In the genomic region with DNA sequence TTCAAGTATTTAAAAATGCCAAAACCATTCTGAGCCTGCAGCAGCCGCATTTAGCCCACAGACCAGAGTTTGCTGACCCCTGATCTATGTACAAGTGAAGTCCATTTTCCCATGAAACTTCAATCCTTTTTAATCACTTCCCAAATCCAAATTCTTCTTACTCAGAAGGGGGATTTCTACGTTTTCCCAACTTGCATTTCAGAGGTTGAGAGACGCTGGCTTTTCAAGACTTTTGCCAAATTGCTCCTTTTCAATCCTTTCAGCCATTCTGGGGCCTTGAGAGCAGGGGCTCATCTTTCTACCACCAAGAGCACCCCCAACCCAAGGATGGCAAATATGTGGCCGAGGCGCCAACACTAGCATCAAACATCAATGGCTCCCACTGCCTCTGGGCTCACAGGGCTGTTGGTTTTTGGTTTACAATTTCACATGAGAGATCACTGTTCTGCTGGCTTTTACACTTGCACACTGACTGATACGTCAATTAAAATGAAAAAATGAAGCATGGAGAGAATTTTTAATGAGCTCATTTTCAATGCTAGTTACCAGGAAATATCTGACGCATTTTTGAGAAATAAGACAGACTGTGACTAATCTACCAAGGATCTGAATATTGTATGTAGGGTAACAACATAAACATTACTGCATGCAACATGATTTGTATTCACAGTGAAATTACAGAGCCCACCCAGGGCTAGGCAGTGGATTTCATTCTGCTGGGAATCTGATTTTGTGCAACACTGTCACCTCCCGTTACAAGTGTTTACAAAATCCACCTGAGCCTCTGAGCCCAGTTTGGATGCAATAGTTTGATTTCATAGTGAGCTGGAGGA, we compare ENCODE assay signal across 8 cellular contexts. TPM values are rescaled to one million over a fixed set of nuclear protein-coding genes. Genes with fewer than 3 reads are reported as not detected.
A peak's percentile ranks its signal among the peaks of the same experiment; 100 is the strongest.
DNase-seq lines count a peak whose midpoint lies in the region; FAIRE-seq and TF ChIP-seq lines count a peak whose summit lies in the region.
"Not testable (repeated sequence)": the region's sequence is repeated elsewhere in the genome, so short reads cannot be mapped to it uniquely, and the experiment has no call there.

No MANE protein-coding gene starts in this region.

- H3K9me3 ChIP-seq in BLaER1; SK-N-SH; astrocyte (ENCODE audit: insufficient read depth, low read depth, low read length); endothelial cell of umbilical vein (replicated peaks; ENCODE audit: control insufficient read depth, insufficient read depth, low read length); kidney (ENCODE audit: control insufficient read depth in 1 of 2, low read length in 2 of 2); osteoblast (ENCODE audit: low read depth, low read length); testis: not testable (repeated sequence)

- H3K36me3 ChIP-seq in BLaER1; SK-N-SH (replicated peaks in 1 of 2; ENCODE audit: control insufficient read depth in 1 of 2, insufficient read depth in 2 of 2, low read length in 1 of 2); astrocyte (ENCODE audit: insufficient read depth, low read length); endothelial cell of umbilical vein (ENCODE audit: control insufficient read depth in 2 of 2, extremely low read depth in 1 of 2, insufficient read depth in 2 of 2, low read length in 2 of 2); kidney (ENCODE audit: control insufficient read depth in 1 of 2, insufficient read depth in 2 of 2, low read length in 2 of 2); osteoblast (ENCODE audit: insufficient read depth, low read length); testis (ENCODE audit: low read depth, missing control alignments): not testable (repeated sequence)

- H3K4me3 Mint-ChIP-seq in astrocyte (ENCODE audit: unreplicated experiment), result peak overlapping the region; percentile 31

- BruUV-seq in endothelial cell of umbilical vein (replicated peaks; lab: Mats Ljungman, UMichigan), result TSS peak; percentile 81

- not testable (repeated sequence) for H3K36me3 Mint-ChIP-seq in astrocyte (ENCODE audit: low read depth, unreplicated experiment)

- H4K20me1 ChIP-seq in BLaER1, result peaks cover 99% of the 10 kb centered on the region
- not testable (repeated sequence) for H4K20me1 ChIP-seq in SK-N-SH (ENCODE audit: insufficient read depth); astrocyte (ENCODE audit: insufficient read depth, low read length); endothelial cell of umbilical vein (replicated peaks; ENCODE audit: control insufficient read depth, extremely low read depth, insufficient read depth, low read length); osteoblast (ENCODE audit: insufficient read depth, low read length)

- not testable (repeated sequence) for H3K27me3 Mint-ChIP-seq in astrocyte (ENCODE audit: low read depth, unreplicated experiment)

- DNase-seq in HPDE6-E6E7 (ENCODE audit: extremely low spot score) (peak; percentile 17), astrocyte (ENCODE audit: low read depth) (peak; percentile 86), endothelial cell of umbilical vein (ENCODE audit: low read depth, low spot score) (peak; percentile 87)
- not testable (repeated sequence) for DNase-seq in SK-N-SH; kidney; osteoblast (ENCODE audit: insufficient read length, low spot score, missing footprints); testis

- peaks cover 45% of the 10 kb centered on the region for H3F3A ChIP-seq in SK-N-SH (replicated peaks; ENCODE audit: insufficient read depth)

- not testable (repeated sequence) for H2AFZ ChIP-seq in SK-N-SH (ENCODE audit: low read depth); astrocyte (ENCODE audit: low read depth, low read length); endothelial cell of umbilical vein (ENCODE audit: low read depth, low read length); osteoblast (ENCODE audit: low read length)

- not testable (repeated sequence) for TF ChIP-seq RAD21 in SK-N-SH (IDR thresholded peaks at IDR 0.05; ENCODE audit: low read length)

- not testable (repeated sequence) for H3K9me3 Mint-ChIP-seq in astrocyte (ENCODE audit: unreplicated experiment)

- not testable (repeated sequence) for H3K9me2 ChIP-seq in SK-N-SH

- H3K27ac ChIP-seq in BLaER1 (0 out of 2 replicates have a peak overlapping the region, but pooled peaks have one; percentile 2), SK-N-SH (ENCODE audit: low read depth in 2 of 2, low read length in 1 of 2) (peak overlapping the region; percentile 75 to 99; a peak in 3 of 4 replicates), astrocyte (ENCODE audit: low read depth, low read length) (peak overlapping the region; percentile 99), endothelial cell of umbilical vein (ENCODE audit: insufficient read depth, low read depth, low read length) (peak overlapping the region; percentile 99), kidney (ENCODE audit: low read depth in 2 of 2, low read length in 2 of 2) (peak overlapping the region; percentile 10 to 69), osteoblast (ENCODE audit: low read depth, low read length) (peak overlapping the region; percentile 97), testis (peak overlapping the region; percentile 64 to 68)

- FAIRE-seq in astrocyte (lab: Jason Lieb, UNC) (peak; percentile 55), endothelial cell of umbilical vein (lab: Jason Lieb, UNC) (peak; percentile 78)
- not testable (repeated sequence) for FAIRE-seq in kidney (lab: Jason Lieb, UNC)

- H3K4me2 ChIP-seq in BLaER1, result not testable (repeated sequence)
- H3K4me2 ChIP-seq in SK-N-SH (peak overlapping the region; percentile 75), astrocyte (ENCODE audit: low read length) (peak overlapping the region; percentile 78), endothelial cell of umbilical vein (ENCODE audit: insufficient read depth, low read length) (peak overlapping the region; percentile 64), osteoblast (ENCODE audit: insufficient read depth, low read length) (peak overlapping the region; percentile 75)

- POLR2A ChIA-PET in SK-N-SH (lab: Yijun Ruan, JAX), result not testable (repeated sequence)
- POLR2A ChIA-PET in endothelial cell of umbilical vein (lab: Charles Lee), result interaction anchor here (0.6 to 1.6 kb wide), 3 partner anchors 8 to 35 kb away, joined by 3 to 10 read pairs (median 3); no protein-coding TSS in a partner anchor

- peaks cover 63% of the 10 kb centered on the region for H3K4me1 Mint-ChIP-seq in astrocyte (ENCODE audit: low read depth, unreplicated experiment)

- peak; percentile 12 for TF ChIP-seq POLR2A in endothelial cell of umbilical vein (IDR thresholded peaks at IDR 0.05; ENCODE audit: low read depth, low read length)
- TF ChIP-seq POLR2A in testis (IDR thresholded peaks at IDR 0.05), result not testable (repeated sequence)

- intact Hi-C loops in endothelial cell of umbilical vein (cut with micrococcal nuclease), result loop anchor here (1.0 to 10.0 kb wide), 6 partner anchors 28 to 445 kb away; partner anchors contain the start of genes ARHGAP17 and TNRC6A
- intact Hi-C loops in kidney (cut with DNase I); testis (cut with DNase I; ENCODE audit: low total_unique reads): not testable (repeated sequence)

- peaks cover 85% of the 10 kb centered on the region for H3K79me2 ChIP-seq in SK-N-SH (ENCODE audit: insufficient read depth)
- peaks cover 82% of the 10 kb centered on the region for H3K79me2 ChIP-seq in astrocyte (ENCODE audit: insufficient read depth, low read length)
- peaks cover 68% of the 10 kb centered on the region for H3K79me2 ChIP-seq in endothelial cell of umbilical vein (ENCODE audit: control insufficient read depth, insufficient read depth, low read length)
- H3K79me2 ChIP-seq in osteoblast (ENCODE audit: insufficient read depth, low read length), result peaks cover 78% of the 10 kb centered on the region

- dilution Hi-C loops in endothelial cell of umbilical vein (cut with MboI; ENCODE audit: extremely low pct_ligation_motif_present, low sequenced_read_pairs), result not testable (repeated sequence)

- TF ChIP-seq CTCF in SK-N-SH (IDR thresholded peaks at IDR 0.05); astrocyte (IDR thresholded peaks at IDR 0.05; ENCODE audit: insufficient read depth, low read depth, low read length); endothelial cell of umbilical vein (IDR thresholded peaks at IDR 0.05; ENCODE audit: extremely low read depth in 1 of 2, insufficient read depth in 1 of 2, low read depth in 1 of 2, low read length in 2 of 2); kidney (IDR thresholded peaks at IDR 0.05; ENCODE audit: borderline replicate concordance, extremely low read depth, insufficient read depth); osteoblast (IDR thresholded peaks at IDR 0.05; ENCODE audit: extremely low read depth, low read depth, low read length); testis (IDR thresholded peaks at IDR 0.05): not testable (repeated sequence)

- not testable (repeated sequence) for H3K4me3 ChIP-seq in BLaER1; kidney (ENCODE audit: low read length in 2 of 2); testis
- peak overlapping the region in 1 of 2 experiments; percentile 50; a peak in 3 of 4 replicates for H3K4me3 ChIP-seq in SK-N-SH (ENCODE audit: low read depth in 2 of 2, low read length in 1 of 2)
- H3K4me3 ChIP-seq in astrocyte (ENCODE audit: insufficient read depth, low read depth, low read length), result peak overlapping the region; percentile 42
- peak overlapping the region in 2 of 3 experiments; percentile 11 to 60 for H3K4me3 ChIP-seq in endothelial cell of umbilical vein (replicated peaks in 1 of 3; ENCODE audit: insufficient read depth in 1 of 3, low read depth in 1 of 3, low read length in 3 of 3)
- peak overlapping the region; percentile 36 for H3K4me3 ChIP-seq in osteoblast (ENCODE audit: insufficient read depth, low read length)

- CTCF ChIA-PET in SK-N-SH (lab: Yijun Ruan, JAX), result interaction anchor here (1.4 kb wide), 1 partner anchor 8 kb away, joined by 5 read pairs; no protein-coding TSS in a partner anchor
- CTCF ChIA-PET in endothelial cell of umbilical vein (lab: Charles Lee), result interaction anchor here (1.0 to 3.9 kb wide), 3 partner anchors 12 to 23 kb away, joined by 4 to 15 read pairs (median 4); no protein-coding TSS in a partner anchor

- not testable (repeated sequence) for H3K9me1 ChIP-seq in endothelial cell of umbilical vein (replicated peaks; ENCODE audit: control insufficient read depth, extremely low read depth, insufficient read depth, low read length)

- not testable (repeated sequence) for TF ChIP-seq EP300 in SK-N-SH (IDR thresholded peaks at IDR 0.05; ENCODE audit: borderline replicate concordance in 1 of 2, low read depth in 1 of 2, low read length in 1 of 2)

- not testable (repeated sequence) for H3K27me3 ChIP-seq in BLaER1; SK-N-SH (ENCODE audit: insufficient read depth); astrocyte (ENCODE audit: insufficient read depth, low read length); endothelial cell of umbilical vein (ENCODE audit: control insufficient read depth in 2 of 2, insufficient read depth in 2 of 2, low read length in 2 of 2); osteoblast (ENCODE audit: insufficient read depth, low read length); testis

- H3K9ac ChIP-seq in BLaER1; kidney (ENCODE audit: low read length in 2 of 2): not testable (repeated sequence)
- H3K9ac ChIP-seq in SK-N-SH, result peak overlapping the region; percentile 80
- H3K9ac ChIP-seq in astrocyte (ENCODE audit: low read length), result peak overlapping the region; percentile 87
- peak overlapping the region; percentile 92 for H3K9ac ChIP-seq in endothelial cell of umbilical vein (replicated peaks; ENCODE audit: extremely low read depth, insufficient read depth, low read length)

- WGBS in SK-N-SH (ENCODE audit: low lambda C conversion rate), result 33% methylated on average over 8 of the region's 8 CpGs
- WGBS in testis, 2 donors, result 63 to 65% methylated on average over 8 of the region's 8 CpGs

- H3K27ac Mint-ChIP-seq in astrocyte (ENCODE audit: unreplicated experiment), result peak overlapping the region; percentile 78

- H3K4me1 ChIP-seq in BLaER1, result peaks cover 87% of the 10 kb centered on the region
- H3K4me1 ChIP-seq in SK-N-SH (ENCODE audit: control insufficient read depth in 1 of 2, insufficient read depth in 2 of 2, low read depth in 1 of 2, low read length in 1 of 2), result peaks cover 36 to 68% of the 10 kb centered on the region in 2 experiments
- peaks cover 57% of the 10 kb centered on the region for H3K4me1 ChIP-seq in astrocyte (ENCODE audit: insufficient read depth, low read length)
- H3K4me1 ChIP-seq in endothelial cell of umbilical vein (ENCODE audit: control insufficient read depth, extremely low read depth, insufficient read depth, low read length), result peaks cover 96% of the 10 kb centered on the region
- peaks cover 23 to 35% of the 10 kb centered on the region in 2 donors for H3K4me1 ChIP-seq in kidney (ENCODE audit: control insufficient read depth in 1 of 2, insufficient read depth in 1 of 2, low read depth in 1 of 2, low read length in 2 of 2)
- H3K4me1 ChIP-seq in osteoblast (ENCODE audit: insufficient read depth, low read length), result peaks cover 73% of the 10 kb centered on the region
- H3K4me1 ChIP-seq in testis, result peaks cover 63% of the 10 kb centered on the region

RNA-seq across cellular contexts. Expression of gene ARHGAP17, which starts 27.6 kb away (rescaled TPM):
- polyA plus RNA-seq in SK-N-SH (2012; rRNA removed) (24.0 and 33.4 TPM in 2 replicates), endothelial cell of umbilical vein (63.1 and 65.8 TPM in 2 replicates), kidney (ENCODE audit: insufficient read depth, low read depth, low replicate concordance) (26.8 TPM), testis (ENCODE audit: insufficient read depth, low read depth, low replicate concordance) (62.7 TPM)
- polyA plus RNA-seq in SK-N-SH (2012; cell fraction: cytosol; rRNA removed), result 29.4 and 31.9 TPM in 2 replicates
- polyA plus RNA-seq in SK-N-SH (2012; cell fraction: nucleus; rRNA removed), result 55.1 and 63.8 TPM in 2 replicates
- total RNA-seq in astrocyte (71.2 and 75.2 TPM in 2 replicates), endothelial cell of umbilical vein (151 and 164 TPM in 2 replicates), kidney (71.8 TPM), osteoblast (34.7 and 40.1 TPM in 2 replicates), testis (100 to 1,000 TPM; 123 to 124 TPM)
- 67.5 and 72.3 TPM in 2 replicates for polyA plus RNA-seq in endothelial cell of umbilical vein (2011; cell fraction: cytosol; rRNA removed)
- polyA plus RNA-seq in endothelial cell of umbilical vein (2011; cell fraction: nucleus; rRNA removed), result 155 and 157 TPM in 2 replicates
- 88.4 and 132 TPM in 2 replicates for polyA plus RNA-seq in endothelial cell of umbilical vein (2012)
- 119 and 130 TPM in 2 replicates for polyA minus RNA-seq in endothelial cell of umbilical vein
- polyA minus RNA-seq in endothelial cell of umbilical vein (2011; cell fraction: cytosol; rRNA and poly(A)+ RNA removed), result 27.0 TPM
- polyA minus RNA-seq in endothelial cell of umbilical vein (2011; cell fraction: nucleus; rRNA and poly(A)+ RNA removed), result 123 and 174 TPM in 2 replicates

Comparison
In these comparisons a context has a peak if more than half of its experiments do, and no peak if none do; other contexts are left out.
1. H3K27ac ChIP-seq: peak in every context shown above with its lines; median percentile 99 in astrocyte; 99 in endothelial cell of umbilical vein; 97 in osteoblast; 87 in SK-N-SH; 66 in testis; 40 in kidney; 2 in BLaER1.